8 cellular contexts compared by ENCODE assay signal in the genomic region with DNA sequence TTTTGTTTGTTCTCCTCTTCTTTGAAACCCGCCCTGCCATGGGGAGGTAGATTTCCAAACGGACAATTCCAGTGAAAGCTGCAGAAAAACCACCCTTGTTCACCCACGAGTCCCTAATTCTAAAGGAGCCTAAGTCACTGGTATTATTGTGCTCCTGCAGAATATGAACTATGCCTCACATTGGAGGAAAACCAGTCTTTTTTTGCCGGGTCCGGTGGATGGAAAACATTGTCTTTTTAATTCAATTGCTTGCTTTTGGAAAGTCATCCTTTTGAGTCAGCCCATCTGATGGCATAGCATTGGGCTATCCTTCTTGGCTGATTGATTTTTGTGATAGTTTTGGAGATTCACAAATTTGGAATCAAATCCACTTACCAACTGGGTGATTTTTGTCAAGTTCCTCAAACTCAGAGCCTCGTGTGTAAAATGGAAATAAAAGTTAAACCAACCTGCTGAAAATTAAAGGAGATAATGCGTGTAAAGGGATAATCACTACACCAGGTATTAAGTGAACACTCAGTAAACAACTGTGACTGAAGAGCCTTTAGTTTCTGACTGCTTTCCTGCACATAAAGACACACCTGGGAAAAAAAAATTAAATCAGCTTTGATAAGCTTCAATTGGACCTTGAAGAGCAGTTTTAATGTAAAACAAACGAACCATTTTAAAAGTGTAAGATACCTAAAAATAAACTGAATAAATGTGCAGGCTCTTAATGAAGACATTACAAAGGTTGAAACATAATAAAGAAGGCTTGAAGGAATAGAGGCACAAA. TPM values are rescaled to one million over a fixed set of nuclear protein-coding genes. Genes with fewer than 3 reads are reported as not detected.
DNase-seq lines count a peak whose midpoint lies in the region; ATAC-seq and TF ChIP-seq lines count a peak whose summit lies in the region.

No MANE protein-coding gene starts in this region.

- H3K27me3 Mint-ChIP-seq in Calu3 (ENCODE audit: unreplicated experiment): no peaks in the 10 kb centered on the region

- no peaks in the 10 kb centered on the region for H4K20me1 ChIP-seq in osteoblast (ENCODE audit: insufficient read depth, low read length)

- H3K4me3 ChIP-seq in MG63 (peak overlapping the region; percentile 56), coronary artery (peak overlapping the region; percentile 90), osteoblast (ENCODE audit: insufficient read depth, low read length) (peak overlapping the region; percentile 69)

- ATAC-seq in HG02678 (IDR thresholded peaks at IDR 0.05; ENCODE audit: unreplicated experiment) (no peak), HG03565 (IDR thresholded peaks at IDR 0.05; ENCODE audit: unreplicated experiment) (no peak)

- TSS peak; percentile 99 for BruUV-seq in Calu3 (replicated peaks; lab: Mats Ljungman, UMichigan)

- no peaks in the 10 kb centered on the region for H3K9me3 Mint-ChIP-seq in Calu3 (ENCODE audit: low read depth, unreplicated experiment)

- peak overlapping the region; percentile 81 for H3K4me3 Mint-ChIP-seq in Calu3 (ENCODE audit: low read depth, unreplicated experiment)

- peak overlapping the region; percentile 80 for H3K4me2 ChIP-seq in osteoblast (ENCODE audit: insufficient read depth, low read length)

- H3K79me2 ChIP-seq in osteoblast (ENCODE audit: insufficient read depth, low read length): no peaks in the 10 kb centered on the region

- peaks cover 3% of the 10 kb centered on the region for H3K4me1 ChIP-seq in osteoblast (ENCODE audit: insufficient read depth, low read length)

- H3K9me3 ChIP-seq in MG63 (no peaks in the 10 kb centered on the region), osteoblast (ENCODE audit: low read depth, low read length) (no peaks in the 10 kb centered on the region)

- H3K27me3 ChIP-seq in MG63 (peaks cover 31% of the 10 kb centered on the region), osteoblast (ENCODE audit: insufficient read depth, low read length) (peaks cover 46% of the 10 kb centered on the region)

- H3K36me3 Mint-ChIP-seq in Calu3 (ENCODE audit: insufficient read depth, unreplicated experiment): peaks cover 33% of the 10 kb centered on the region

- CTCF ChIA-PET in Calu3 (lab: Charles Lee): interaction anchor here (0.7 to 1.2 kb wide), 5 partner anchors 13 to 764 kb away, joined by 3 to 4 read pairs (median 4); no protein-coding TSS in a partner anchor

- TF ChIP-seq CTCF in Calu3 (IDR thresholded peaks at IDR 0.05; ENCODE audit: unreplicated experiment) (no peak), coronary artery (IDR thresholded peaks at IDR 0.05) (no peak), osteoblast (IDR thresholded peaks at IDR 0.05; ENCODE audit: extremely low read depth, low read depth, low read length) (no peak)

- no peak overlapping the region for H2AFZ ChIP-seq in osteoblast (ENCODE audit: low read length)

- H3K36me3 ChIP-seq in MG63: no peaks in the 10 kb centered on the region
- no peaks in the 10 kb centered on the region for H3K36me3 ChIP-seq in osteoblast (ENCODE audit: insufficient read depth, low read length)

- DNase-seq in Calu3 (no peak), MG63 (no peak), coronary artery (ENCODE audit: low spot score) (no peak), osteoblast (ENCODE audit: insufficient read length, low spot score, missing footprints) (no peak)
- no peak for DNase-seq in activated CD8-positive, alpha-beta memory T cell treated with anti-CD3 and anti-CD28 coated beads, Interleukin-2, amount 50 U/mL, for 4 hours
- DNase-seq in stimulated activated CD4-positive, alpha-beta T cell treated with anti-CD3 and anti-CD28 coated beads, Interleukin-12 subunit alpha, Interleukin-12 subunit beta, amount 100 ng/mL, for 4 hours: no peak

- H3K4me1 Mint-ChIP-seq in Calu3 (ENCODE audit: low read depth, unreplicated experiment): peaks cover 65% of the 10 kb centered on the region

- H3K27ac ChIP-seq in coronary artery (no peak overlapping the region), osteoblast (ENCODE audit: low read depth, low read length) (no peak overlapping the region)

- peak overlapping the region; percentile 73 for H3K27ac Mint-ChIP-seq in Calu3 (ENCODE audit: unreplicated experiment)

- intact Hi-C loops in Calu3 (cut with micrococcal nuclease; ENCODE audit: unreplicated experiment): loop anchor here (5.0 kb wide), 1 partner anchor 51 kb away; no protein-coding TSS in a partner anchor

RNA-seq across cellular contexts. Expression of gene CCNJL, which starts 0.8 kb away (rescaled TPM):
- 13.2 and 17.4 TPM in 2 replicates for total RNA-seq in Calu3 (2022)
- total RNA-seq in MG63 (2014; rRNA removed; shearing (Covaris generic); ENCODE audit: low replicate concordance): 0.16 and 8.6 TPM in 2 replicates
- 0.88 and 1.1 TPM in 2 replicates for total RNA-seq in osteoblast

RNA-seq across cellular contexts. Expression of gene C1QTNF2, which starts 57.3 kb away (rescaled TPM):
- total RNA-seq in Calu3 (2022) (not detected in 2 replicates), osteoblast (under 0.01 TPM in 1 of 2 replicates, not detected in the other)
- total RNA-seq in MG63 (2014; rRNA removed; shearing (Covaris generic); ENCODE audit: low replicate concordance): 1.2 TPM in 1 of 2 replicates, not detected in the other
